24 cellular contexts compared by ENCODE assay signal in genomic region chr6:165956874-165957273, GRCh38.
"Had no signal": no experiment of that assay in that cellular context is flagged by ENCODE, and none has a peak within 500 bp of the region (broad histone marks: within the 10 kb centered on the region; RNA-seq: fewer than 3 reads in every experiment).

No MANE protein-coding gene starts in this region.

- H3K27me3 ChIP-seq: colonic mucosa, esophagus muscularis mucosa, esophagus squamous epithelium, foreskin keratinocyte, gastrocnemius medialis, gastroesophageal sphincter, heart left ventricle had no signal

- H3K36me3 ChIP-seq: colonic mucosa, esophagus muscularis mucosa, esophagus squamous epithelium, gastrocnemius medialis, gastroesophageal sphincter, heart left ventricle, heart right ventricle had no signal

- H3K27me3 Mint-ChIP-seq: dendritic cell treated with granulocyte-macrophage colony-stimulating factor and Interleukin-4, amounts not matched to agents 40 ng/mL and 50 ng/mL, for 4 days had no signal

- H3K4me3 Mint-ChIP-seq: dendritic cell treated with granulocyte-macrophage colony-stimulating factor and Interleukin-4, amounts not matched to agents 40 ng/mL and 50 ng/mL, for 4 days; effector memory CD8-positive, alpha-beta T cell had no signal

- H3K27ac Mint-ChIP-seq: dendritic cell treated with granulocyte-macrophage colony-stimulating factor and Interleukin-4, amounts not matched to agents 40 ng/mL and 50 ng/mL, for 4 days; effector memory CD8-positive, alpha-beta T cell had no signal

- H3K27ac ChIP-seq: colonic mucosa, coronary artery, dorsolateral prefrontal cortex, epithelial cell of prostate, esophagus muscularis mucosa, esophagus squamous epithelium, foreskin keratinocyte, gastrocnemius medialis, gastroesophageal sphincter, heart left ventricle, heart right ventricle had no signal

- H3K9me3 ChIP-seq: colonic mucosa, esophagus muscularis mucosa, gastrocnemius medialis, gastroesophageal sphincter, heart left ventricle had no signal

- H3K9me3 Mint-ChIP-seq: dendritic cell treated with granulocyte-macrophage colony-stimulating factor and Interleukin-4, amounts not matched to agents 40 ng/mL and 50 ng/mL, for 4 days had no signal

- H3K4me3 ChIP-seq: colonic mucosa, coronary artery, dorsolateral prefrontal cortex, esophagus muscularis mucosa, esophagus squamous epithelium, gastrocnemius medialis, gastroesophageal sphincter, heart left ventricle, heart right ventricle had no signal

- DNase-seq: colonic mucosa; cortex of kidney; dermis blood vessel endothelial cell; dorsolateral prefrontal cortex; effector CD4-positive, alpha-beta T cell; effector CD8-positive, alpha-beta T cell; effector memory CD4-positive, alpha-beta T cell; effector memory CD8-positive, alpha-beta T cell; erythroblast; esophagus squamous epithelium; foreskin fibroblast; foreskin keratinocyte; foreskin melanocyte; gastrocnemius medialis; glutamatergic neuron; head of caudate nucleus; heart left ventricle; heart right ventricle had no signal

- ATAC-seq: effector memory CD8-positive, alpha-beta T cell; esophagus mucosa; foreskin keratinocyte; gastrocnemius medialis; gastroesophageal sphincter; heart left ventricle; heart right ventricle had no signal

- H3K4me1 ChIP-seq: colonic mucosa, esophagus muscularis mucosa, esophagus squamous epithelium, foreskin keratinocyte, gastrocnemius medialis, gastroesophageal sphincter, heart left ventricle, heart right ventricle had no signal
